30 cellular contexts compared by ENCODE assay signal in the genomic region with DNA sequence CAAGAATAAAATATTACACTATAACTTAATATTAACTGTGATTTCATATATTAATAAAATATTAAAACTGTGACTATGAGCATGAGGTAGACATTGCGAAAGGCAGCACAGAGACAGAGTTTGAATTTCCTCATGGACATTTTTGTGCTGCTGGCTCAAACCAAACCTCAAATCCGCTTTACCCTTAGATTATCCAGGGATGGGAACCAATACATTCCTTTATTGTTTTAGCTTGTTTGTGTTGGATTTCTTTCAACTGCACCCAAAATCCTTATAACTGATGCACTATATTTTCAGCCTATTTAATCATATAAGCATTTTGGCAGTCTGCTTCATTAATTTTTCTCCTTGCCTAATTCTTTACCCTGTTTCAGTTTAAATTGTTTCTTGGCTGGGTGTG.
"Had no signal": no experiment of that assay in that cellular context is flagged by ENCODE, and none has a peak within 500 bp of the region (broad histone marks: within the 10 kb centered on the region; RNA-seq: fewer than 3 reads in every experiment).

No MANE protein-coding gene starts in this region.

- H3K4me3 ChIP-seq: cardiac muscle cell, hepatocyte, left lung, lung, spleen, thyroid gland had no signal

- H3K27me3 ChIP-seq: cardiac muscle cell, hepatocyte, left lung, spleen, thyroid gland had no signal

- H3K4me1 ChIP-seq: left lung, spleen, thyroid gland had no signal

- H2AFZ ChIP-seq: hepatocyte had no signal

- ATAC-seq: activated CD4-positive, alpha-beta T cell treated with anti-CD3 and anti-CD28 coated beads for 36 hours; activated T-helper 17 cell treated with anti-CD3 and anti-CD28 coated beads, Interleukin-2, amount 50 U/mL, for 72 hours; esophagus mucosa; left lung; naive thymus-derived CD4-positive, alpha-beta T cell; sciatic nerve; stimulated activated naive CD8-positive, alpha-beta T cell treated with anti-CD3 and anti-CD28 coated beads, Interleukin-15, Interleukin-2, amounts not matched to agents 100 U/mL and 50 U/mL, for 24 hours; T-helper 17 cell had no signal

- H3K79me2 ChIP-seq: hepatocyte had no signal

- H3K36me3 ChIP-seq: cardiac muscle cell, left lung, spleen, thyroid gland had no signal

- DNase-seq: activated B cell treated with CpG ODN at 0.5 μM for 24 hours; activated CD4-positive, alpha-beta T cell treated with anti-CD3 and anti-CD28 coated beads for 36 hours; activated CD4-positive, alpha-beta T cell treated with anti-CD3 and anti-CD28 coated beads, Interleukin-2, amount 50 U/mL, for 4 hours; activated CD8-positive, alpha-beta memory T cell treated with anti-CD3 and anti-CD28 coated beads for 24 hours; activated CD8-positive, alpha-beta memory T cell treated with anti-CD3 and anti-CD28 coated beads, Interleukin-2, amount 50 U/mL, for 4 hours; activated naive CD4-positive, alpha-beta T cell; activated T-cell treated with anti-CD3 and anti-CD28 coated beads, Interleukin-2, amount 50 U/mL, for 24 hours; amniotic stem cell; dermis blood vessel endothelial cell; effector memory CD4-positive, alpha-beta T cell; foreskin melanocyte; glutamatergic neuron; immature natural killer cell; kidney glomerular epithelial cell; left lung; naive thymus-derived CD4-positive, alpha-beta T cell; posterior cingulate gyrus; spleen; stimulated activated CD4-positive, alpha-beta T cell treated with anti-CD3 and anti-CD28 coated beads, Interleukin-4, amount 100 ng/mL, for 24 hours; stimulated activated naive CD8-positive, alpha-beta T cell treated with anti-CD3 and anti-CD28 coated beads, Interleukin-15, Interleukin-2, amounts not matched to agents 100 U/mL and 50 U/mL, for 24 hours; substantia nigra; SW 1271; T-helper 17 cell; thyroid gland had no signal

- H3K4me2 ChIP-seq: hepatocyte had no signal

- H3K9me3 ChIP-seq: left lung, spleen, thyroid gland had no signal

- H3K27ac ChIP-seq: cardiac muscle cell, hepatocyte, left lung, spleen, thyroid gland had no signal
